4 cellular contexts compared by ENCODE assay signal in the genomic region with DNA sequence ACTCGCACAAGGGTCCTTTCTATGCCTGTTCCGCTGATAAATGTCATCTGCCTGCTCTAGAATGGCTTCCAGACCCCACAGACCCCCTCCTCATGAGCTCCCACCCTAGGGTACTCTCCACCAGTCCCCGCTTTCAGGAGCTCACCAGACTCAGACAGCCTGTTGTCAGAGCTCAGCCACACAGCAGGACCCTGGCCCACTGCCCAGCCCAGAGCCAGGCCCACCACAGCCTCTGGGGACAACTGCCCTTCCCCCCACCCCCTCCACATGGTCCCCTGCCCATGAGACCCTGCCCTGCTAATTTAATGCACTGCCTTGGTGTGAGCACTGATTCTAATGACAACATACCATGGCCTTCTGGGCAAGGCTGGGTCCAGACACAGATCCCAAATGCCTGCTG. TPM values are rescaled to one million over a fixed set of nuclear protein-coding genes. Genes with fewer than 3 reads are reported as not detected.
"Had no signal": no experiment of that assay in that cellular context is flagged by ENCODE, and none has a peak within 500 bp of the region (broad histone marks: within the 10 kb centered on the region; RNA-seq: fewer than 3 reads in every experiment).

No MANE protein-coding gene starts in this region.

RNA-seq across cellular contexts. Expression of a gene that starts 9.8 kb away (rescaled TPM):
- total RNA-seq: H4, H7, HepG2 had no signal
- polyA plus RNA-seq: HepG2 had no signal

RNA-seq across cellular contexts. Expression of a gene that starts 24.3 kb away (rescaled TPM):
- total RNA-seq: HepG2, HT1080 had no signal
- polyA plus RNA-seq: HepG2 had no signal
